Comparison of ENCODE assay signal across 8 cellular contexts in genomic region chr6:16762547-16763477, GRCh38.
DNase-seq lines count a peak whose midpoint lies in the region; ATAC-seq and TF ChIP-seq lines count a peak whose summit lies in the region.

No MANE protein-coding gene starts in this region.

- H3K4me1 Mint-ChIP-seq in memory B cell = peaks cover 17% of the 10 kb centered on the region

- peak overlapping the region; percentile 99 for H3K27ac Mint-ChIP-seq in memory B cell

- peak overlapping the region; percentile 100 for H3K4me3 Mint-ChIP-seq in memory B cell

- no peaks in the 10 kb centered on the region for H3K27me3 Mint-ChIP-seq in memory B cell

- peak overlapping the region; percentile 53 for H3K4me3 ChIP-seq in GM12875 (ENCODE audit: low read depth, low read length)

- ATAC-seq in HG02973 (IDR thresholded peaks at IDR 0.05; ENCODE audit: unreplicated experiment) = peak; percentile 37
- ATAC-seq in memory B cell (ENCODE audit: low read depth) = peak; percentile 42

- H3K36me3 Mint-ChIP-seq in memory B cell = no peaks in the 10 kb centered on the region

- TF ChIP-seq CTCF in GM12875 (IDR thresholded peaks at IDR 0.05; ENCODE audit: borderline replicate concordance, insufficient read depth, low read depth, low read length) = peak; percentile 63; the same call in 1 of the 2 replicates

- no peaks in the 10 kb centered on the region for H3K9me3 Mint-ChIP-seq in memory B cell

- DNase-seq in 8988T (peak; percentile 38), NCI-H524 treated with DMSO at 0.1 percent for 48 hours (lab: John Stamatoyannopoulos, UW) (peak; percentile 3), memory B cell (ENCODE audit: low spot score in 2 of 2) (peak; percentile 46 to 55)
- DNase-seq in activated CD4-positive, alpha-beta T cell treated with anti-CD3 and anti-CD28 coated beads, Interleukin-2, amount 50 U/mL, for 48 hours = peak; percentile 46 to 56
- DNase-seq in effector CD8-positive, alpha-beta T cell (lab: John Stamatoyannopoulos, UW) = peak; percentile 23
- peak; percentile 61 for DNase-seq in stimulated activated CD8-positive, alpha-beta memory T cell treated with anti-CD3 and anti-CD28 coated beads, Interleukin-4, amount 100 ng/mL, for 48 hours

Comparison
In these comparisons a context has a peak if more than half of its experiments do, and no peak if none do; other contexts are left out.
1. Peak in every context shown above with its lines: DNase-seq, ATAC-seq and H3K4me3 ChIP-seq.
2. DNase-seq: peak in every context shown above with its lines; median percentile 61 in stimulated activated CD8-positive, alpha-beta memory T cell treated with anti-CD3 and anti-CD28 coated beads, Interleukin-4, amount 100 ng/mL, for 48 hours; 51 in activated CD4-positive, alpha-beta T cell treated with anti-CD3 and anti-CD28 coated beads, Interleukin-2, amount 50 U/mL, for 48 hours; 50 in memory B cell; 38 in 8988T; 23 in effector CD8-positive, alpha-beta T cell; 3 in NCI-H524 treated with DMSO at 0.1 percent for 48 hours.